ENCODE assay signal across 1 cellular context in the genomic region with DNA sequence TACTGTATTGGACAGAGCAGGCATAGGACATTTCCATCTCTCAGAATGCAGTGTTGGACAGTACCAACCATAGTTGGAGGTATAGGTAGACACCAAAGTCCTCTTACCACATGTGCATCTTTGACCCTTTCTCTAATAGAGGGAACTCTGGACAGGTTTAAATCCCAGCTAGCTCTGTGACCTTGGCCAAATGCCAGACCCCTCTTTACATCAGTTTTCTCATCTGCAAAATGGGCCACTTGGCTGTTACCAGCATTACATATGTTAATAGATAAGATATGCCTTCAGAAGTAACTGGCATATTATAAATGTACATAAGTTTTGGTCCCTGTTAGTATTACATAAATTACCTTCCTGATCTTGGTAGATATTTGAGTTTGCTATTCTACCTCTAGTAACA.
TF ChIP-seq lines count a peak whose summit lies in the region.

No MANE protein-coding gene starts in this region.

TF ChIP-seq in K562, 482 proteins besides CTCF, POLR2A, EP300 and RAD21 (continued from another document):
- TF ChIP-seq, protein P1, sequence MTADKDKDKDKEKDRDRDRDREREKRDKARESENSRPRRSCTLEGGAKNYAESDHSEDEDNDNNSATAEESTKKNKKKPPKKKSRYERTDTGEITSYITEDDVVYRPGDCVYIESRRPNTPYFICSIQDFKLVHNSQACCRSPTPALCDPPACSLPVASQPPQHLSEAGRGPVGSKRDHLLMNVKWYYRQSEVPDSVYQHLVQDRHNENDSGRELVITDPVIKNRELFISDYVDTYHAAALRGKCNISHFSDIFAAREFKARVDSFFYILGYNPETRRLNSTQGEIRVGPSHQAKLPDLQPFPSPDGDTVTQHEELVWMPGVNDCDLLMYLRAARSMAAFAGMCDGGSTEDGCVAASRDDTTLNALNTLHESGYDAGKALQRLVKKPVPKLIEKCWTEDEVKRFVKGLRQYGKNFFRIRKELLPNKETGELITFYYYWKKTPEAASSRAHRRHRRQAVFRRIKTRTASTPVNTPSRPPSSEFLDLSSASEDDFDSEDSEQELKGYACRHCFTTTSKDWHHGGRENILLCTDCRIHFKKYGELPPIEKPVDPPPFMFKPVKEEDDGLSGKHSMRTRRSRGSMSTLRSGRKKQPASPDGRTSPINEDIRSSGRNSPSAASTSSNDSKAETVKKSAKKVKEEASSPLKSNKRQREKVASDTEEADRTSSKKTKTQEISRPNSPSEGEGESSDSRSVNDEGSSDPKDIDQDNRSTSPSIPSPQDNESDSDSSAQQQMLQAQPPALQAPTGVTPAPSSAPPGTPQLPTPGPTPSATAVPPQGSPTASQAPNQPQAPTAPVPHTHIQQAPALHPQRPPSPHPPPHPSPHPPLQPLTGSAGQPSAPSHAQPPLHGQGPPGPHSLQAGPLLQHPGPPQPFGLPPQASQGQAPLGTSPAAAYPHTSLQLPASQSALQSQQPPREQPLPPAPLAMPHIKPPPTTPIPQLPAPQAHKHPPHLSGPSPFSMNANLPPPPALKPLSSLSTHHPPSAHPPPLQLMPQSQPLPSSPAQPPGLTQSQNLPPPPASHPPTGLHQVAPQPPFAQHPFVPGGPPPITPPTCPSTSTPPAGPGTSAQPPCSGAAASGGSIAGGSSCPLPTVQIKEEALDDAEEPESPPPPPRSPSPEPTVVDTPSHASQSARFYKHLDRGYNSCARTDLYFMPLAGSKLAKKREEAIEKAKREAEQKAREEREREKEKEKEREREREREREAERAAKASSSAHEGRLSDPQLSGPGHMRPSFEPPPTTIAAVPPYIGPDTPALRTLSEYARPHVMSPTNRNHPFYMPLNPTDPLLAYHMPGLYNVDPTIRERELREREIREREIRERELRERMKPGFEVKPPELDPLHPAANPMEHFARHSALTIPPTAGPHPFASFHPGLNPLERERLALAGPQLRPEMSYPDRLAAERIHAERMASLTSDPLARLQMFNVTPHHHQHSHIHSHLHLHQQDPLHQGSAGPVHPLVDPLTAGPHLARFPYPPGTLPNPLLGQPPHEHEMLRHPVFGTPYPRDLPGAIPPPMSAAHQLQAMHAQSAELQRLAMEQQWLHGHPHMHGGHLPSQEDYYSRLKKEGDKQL (CRISPR knock-in tag; IDR thresholded peaks at IDR 0.05; ENCODE audit: borderline replicate concordance): no peak
- TF ChIP-seq ARNT (IDR thresholded peaks at IDR 0.05): no peak
